ENCODE assay signal across 7 cellular contexts in genomic region chr5:151141535-151141934, GRCh38. TPM values are rescaled to one million over a fixed set of nuclear protein-coding genes. Genes with fewer than 3 reads are reported as not detected.
DNase-seq lines count a peak whose midpoint lies in the region; ATAC-seq lines count a peak whose summit lies in the region.

No MANE protein-coding gene starts in this region.

- H3K4me3 Mint-ChIP-seq in activated T-helper 1 cell treated with anti-CD3 and anti-CD28 coated beads, Interleukin-12 subunit alpha, Interleukin-12 subunit beta, Interleukin-2, Interleukin-4 antibody, amounts not matched to agents 30 ng/mL and 10 ng/mL and 1 ng/mL, durations not matched to agents 14 hours and 24 hours and 36 hours, result peak overlapping the region; percentile 80

- peak overlapping the region; percentile 50 for H3K27ac ChIP-seq in subcutaneous abdominal adipose tissue (ENCODE audit: low read depth, low read length)

- H3K36me3 Mint-ChIP-seq in activated T-helper 1 cell treated with anti-CD3 and anti-CD28 coated beads, Interleukin-12 subunit alpha, Interleukin-12 subunit beta, Interleukin-2, Interleukin-4 antibody, amounts not matched to agents 30 ng/mL and 10 ng/mL and 1 ng/mL, durations not matched to agents 14 hours and 24 hours and 36 hours (ENCODE audit: low read depth), result peaks cover 67% of the 10 kb centered on the region

- no peaks in the 10 kb centered on the region for H3K9me3 ChIP-seq in subcutaneous abdominal adipose tissue (ENCODE audit: control insufficient read depth in 5 of 5, low read length in 5 of 5)

- ATAC-seq in GM19463 (IDR thresholded peaks at IDR 0.05; ENCODE audit: unreplicated experiment) (peak; percentile 89), HG03457 (IDR thresholded peaks at IDR 0.05; ENCODE audit: unreplicated experiment) (peak; percentile 86)

- H3K4me3 ChIP-seq in subcutaneous abdominal adipose tissue (ENCODE audit: low read depth in 1 of 5, low read length in 5 of 5), result no peak overlapping the region

- H3K27ac Mint-ChIP-seq in activated T-helper 1 cell treated with anti-CD3 and anti-CD28 coated beads, Interleukin-12 subunit alpha, Interleukin-12 subunit beta, Interleukin-2, Interleukin-4 antibody, amounts not matched to agents 30 ng/mL and 10 ng/mL and 1 ng/mL, durations not matched to agents 14 hours and 24 hours and 36 hours, result peak overlapping the region; percentile 73

- H3K4me1 Mint-ChIP-seq in activated T-helper 1 cell treated with anti-CD3 and anti-CD28 coated beads, Interleukin-12 subunit alpha, Interleukin-12 subunit beta, Interleukin-2, Interleukin-4 antibody, amounts not matched to agents 30 ng/mL and 10 ng/mL and 1 ng/mL, durations not matched to agents 14 hours and 24 hours and 36 hours (ENCODE audit: low read depth), result peaks cover 88% of the 10 kb centered on the region

- intact Hi-C loops in activated T-helper 1 cell treated with anti-CD3 and anti-CD28 coated beads, Interleukin-12 subunit alpha, Interleukin-12 subunit beta, Interleukin-2, Interleukin-4 antibody, amounts not matched to agents 30 ng/mL and 10 ng/mL and 1 ng/mL, durations not matched to agents 14 hours and 24 hours and 36 hours (cut with micrococcal nuclease), result loop anchor here (1.0 to 2.0 kb wide), 4 partner anchors 9 to 24 kb away; partner anchors contain the start of gene ANXA6

- peaks cover 9 to 94% (median 80%) of the 10 kb centered on the region in 5 donors for H3K36me3 ChIP-seq in subcutaneous abdominal adipose tissue (ENCODE audit: control insufficient read depth in 5 of 5, insufficient read depth in 5 of 5, low read length in 5 of 5)

- no peaks in the 10 kb centered on the region for H3K27me3 Mint-ChIP-seq in activated T-helper 1 cell treated with anti-CD3 and anti-CD28 coated beads, Interleukin-12 subunit alpha, Interleukin-12 subunit beta, Interleukin-2, Interleukin-4 antibody, amounts not matched to agents 30 ng/mL and 10 ng/mL and 1 ng/mL, durations not matched to agents 14 hours and 24 hours and 36 hours (ENCODE audit: insufficient read depth)

- peak; percentile 64 for DNase-seq in activated T-helper 1 cell treated with anti-CD3 and anti-CD28 coated beads, Interleukin-12 subunit alpha, Interleukin-12 subunit beta, Interleukin-2, Interleukin-4 antibody, amounts not matched to agents 30 ng/mL and 10 ng/mL and 1 ng/mL, durations not matched to agents 14 hours and 24 hours and 36 hours (ENCODE audit: low spot score)
- DNase-seq in iPS-NIHi7 (ENCODE audit: extremely low spot score) (peak; percentile 65), NCI-H510A treated with DMSO at 0.1 percent for 48 hours (lab: John Stamatoyannopoulos, UW) (no peak), NCI-H146 treated with DMSO at 0.1 percent for 48 hours (lab: John Stamatoyannopoulos, UW; ENCODE audit: unreplicated experiment) (no peak)

- H3K9ac ChIP-seq in subcutaneous abdominal adipose tissue (ENCODE audit: low read length in 5 of 5), result peak overlapping the region in 1 of 5 donors; percentile 22

- no peaks in the 10 kb centered on the region for H3K9me3 Mint-ChIP-seq in activated T-helper 1 cell treated with anti-CD3 and anti-CD28 coated beads, Interleukin-12 subunit alpha, Interleukin-12 subunit beta, Interleukin-2, Interleukin-4 antibody, amounts not matched to agents 30 ng/mL and 10 ng/mL and 1 ng/mL, durations not matched to agents 14 hours and 24 hours and 36 hours

- H3K4me1 ChIP-seq in subcutaneous abdominal adipose tissue (ENCODE audit: control insufficient read depth in 5 of 5, insufficient read depth in 5 of 5, low read length in 5 of 5), result peaks cover 7 to 58% (median 55%) of the 10 kb centered on the region in 5 donors

- H3K27me3 ChIP-seq in subcutaneous abdominal adipose tissue (ENCODE audit: control insufficient read depth in 5 of 5, insufficient read depth in 4 of 5, low read length in 5 of 5), result no peaks in the 10 kb centered on the region

RNA-seq across cellular contexts. Expression of gene ANXA6, which starts 16.0 kb away (rescaled TPM):
- 286 and 301 TPM in 2 replicates for total RNA-seq in activated T-helper 1 cell treated with anti-CD3 and anti-CD28 coated beads, Interleukin-12 subunit alpha, Interleukin-12 subunit beta, Interleukin-2, Interleukin-4 antibody, amounts not matched to agents 30 ng/mL and 10 ng/mL and 1 ng/mL, durations not matched to agents 14 hours and 24 hours and 36 hours

Comparison
In these comparisons a context has a peak if more than half of its experiments do, and no peak if none do; other contexts are left out.
1. DNase-seq: peak in activated T-helper 1 cell treated with anti-CD3 and anti-CD28 coated beads, Interleukin-12 subunit alpha, Interleukin-12 subunit beta, Interleukin-2, Interleukin-4 antibody, amounts not matched to agents 30 ng/mL and 10 ng/mL and 1 ng/mL, durations not matched to agents 14 hours and 24 hours and 36 hours (single experiment) and iPS-NIHi7 (single experiment); none in NCI-H510A treated with DMSO at 0.1 percent for 48 hours (single experiment) and NCI-H146 treated with DMSO at 0.1 percent for 48 hours (single experiment).